3 cellular contexts compared by ENCODE assay signal in genomic region chr17:6548578-6549330, GRCh38.
TF ChIP-seq lines count a peak whose summit lies in the region.

No MANE protein-coding gene starts in this region.

TF ChIP-seq in SK-N-SH, 30 proteins besides CTCF, POLR2A, EP300 and RAD21:
- TF ChIP-seq YY1 (IDR thresholded peaks at IDR 0.05; ENCODE audit: low read depth) (no peak), ZBTB33 (IDR thresholded peaks at IDR 0.05; ENCODE audit: borderline replicate concordance, low read depth) (no peak), GATA2 (CRISPR knock-in tag; IDR thresholded peaks at IDR 0.05) (no peak), SMC3 (IDR thresholded peaks at IDR 0.05; ENCODE audit: low read depth, low read length) (no peak), MXI1 (IDR thresholded peaks at IDR 0.05; ENCODE audit: low read depth, low read length) (no peak), CHD2 (IDR thresholded peaks at IDR 0.05; ENCODE audit: low read length, partially characterized antibody) (no peak), PBX3 (IDR thresholded peaks at IDR 0.05) (no peak), MAX (IDR thresholded peaks at IDR 0.05; ENCODE audit: low read depth) (no peak)

TF ChIP-seq in SK-N-SH treated with all-trans-retinoic acid at 6 μM for 48 hours, 23 proteins besides CTCF, POLR2A, EP300 and RAD21:
- no peak for TF ChIP-seq ZFP3 (CRISPR knock-in tag; IDR thresholded peaks at IDR 0.05)
- no peak for TF ChIP-seq BACH2 (CRISPR knock-in tag; IDR thresholded peaks at IDR 0.05; ENCODE audit: borderline replicate concordance)
- no peak for TF ChIP-seq GLIS3 (CRISPR knock-in tag; IDR thresholded peaks at IDR 0.05)
- TF ChIP-seq POU6F1 (CRISPR knock-in tag; IDR thresholded peaks at IDR 0.05; ENCODE audit: borderline replicate concordance, low read depth), result no peak

TF ChIP-seq in H1, 55 proteins besides CTCF, POLR2A, EP300 and RAD21:
- no peak for TF ChIP-seq TAF1 (IDR thresholded peaks at IDR 0.05; ENCODE audit: low read depth, low read length)
- no peak for TF ChIP-seq EZH2 (IDR thresholded peaks at IDR 0.05; ENCODE audit: low read depth, low read length, severe bottlenecking)
- no peak for TF ChIP-seq SP4 (IDR thresholded peaks at IDR 0.05; ENCODE audit: low read length)
- TF ChIP-seq SP2 (IDR thresholded peaks at IDR 0.05; ENCODE audit: low read length), result no peak
- no peak for TF ChIP-seq JUND (IDR thresholded peaks at IDR 0.05; ENCODE audit: low read length)
- TF ChIP-seq TBP (IDR thresholded peaks at IDR 0.05; ENCODE audit: low read depth, low read length), result no peak
- TF ChIP-seq CTBP2 (IDR thresholded peaks at IDR 0.05; ENCODE audit: borderline replicate concordance, insufficient read depth, insufficient read length, low read length), result no peak
- no peak for TF ChIP-seq RFX5 (IDR thresholded peaks at IDR 0.05; ENCODE audit: borderline replicate concordance, low read depth, low read length)
- no peak for TF ChIP-seq SP1 (IDR thresholded peaks at IDR 0.05; ENCODE audit: low read depth, low read length)
- no peak for TF ChIP-seq ASH2L (IDR thresholded peaks at IDR 0.05; ENCODE audit: low read length)
- TF ChIP-seq ATF2 (IDR thresholded peaks at IDR 0.05; ENCODE audit: low read length), result no peak
- TF ChIP-seq NANOG (IDR thresholded peaks at IDR 0.05; ENCODE audit: insufficient read depth, low read depth, low read length, poor library complexity, severe bottlenecking), result no peak
- no peak for TF ChIP-seq KDM4A (IDR thresholded peaks at IDR 0.05; ENCODE audit: low read depth, low read length, severe bottlenecking)
- no peak for TF ChIP-seq BACH1 (IDR thresholded peaks at IDR 0.05; ENCODE audit: low read length)
- no peak for TF ChIP-seq RBBP5 (IDR thresholded peaks at IDR 0.05; ENCODE audit: borderline replicate concordance, low read depth, low read length)
- TF ChIP-seq RXRA (IDR thresholded peaks at IDR 0.05; ENCODE audit: insufficient read depth, low read depth, low read length), result no peak
- TF ChIP-seq CEBPB (IDR thresholded peaks at IDR 0.05; ENCODE audit: low read depth, low read length), result no peak
- no peak for TF ChIP-seq CREB1 (IDR thresholded peaks at IDR 0.05)
- no peak for TF ChIP-seq RNF2 (IDR thresholded peaks at IDR 0.05; ENCODE audit: borderline replicate concordance, low read depth, low read length, missing control alignments, poor library complexity, severe bottlenecking)
